9 cellular contexts compared by ENCODE assay signal in the genomic region with DNA sequence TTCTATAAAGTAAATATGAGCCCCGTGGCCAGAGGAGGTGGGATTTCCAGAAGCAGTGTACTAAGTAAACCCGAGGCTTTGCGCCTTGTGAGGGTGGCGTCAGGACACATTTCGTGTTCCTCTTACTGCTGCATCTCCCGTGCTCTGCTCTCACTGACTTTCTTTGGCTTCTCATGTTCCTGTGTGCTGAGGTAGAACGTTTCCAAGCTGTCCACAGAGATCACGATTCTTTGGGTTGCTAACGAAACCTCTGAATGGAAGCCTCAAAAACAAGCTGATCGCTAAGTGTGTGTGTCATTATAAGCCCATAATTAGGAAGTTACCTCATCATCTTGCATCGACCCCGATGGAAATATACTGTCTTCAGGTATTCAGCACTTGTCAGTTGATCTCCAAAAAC.
A peak's percentile ranks its signal among the peaks of the same experiment; 100 is the strongest.
DNase-seq lines count a peak whose midpoint lies in the region; ATAC-seq and TF ChIP-seq lines count a peak whose summit lies in the region.
"Had no signal": no experiment of that assay in that cellular context is flagged by ENCODE, and none has a peak within 500 bp of the region (broad histone marks: within the 10 kb centered on the region; RNA-seq: fewer than 3 reads in every experiment).

No MANE protein-coding gene starts in this region.

- POLR2A ChIA-PET in WTC11 (lab: Charles Lee) (no interaction called here), PC-9 (lab: Charles Lee; ENCODE audit: unreplicated experiment) (interaction anchor here (0.7 kb wide), 1 partner anchor 1142 kb away, joined by 6 read pairs; no protein-coding TSS in a partner anchor)

- peaks cover 97% of the 10 kb centered on the region for H3K4me1 ChIP-seq in left ventricle myocardium inferior
- H3K4me1 ChIP-seq in thymus (ENCODE audit: control insufficient read depth, insufficient read depth, low read length), result peaks cover 70% of the 10 kb centered on the region
- no peaks in the 10 kb centered on the region for H3K4me1 ChIP-seq in PC-9 (replicated peaks; ENCODE audit: insufficient read depth)

- no peak overlapping the region for H3K4me3 ChIP-seq in left ventricle myocardium inferior
- peak overlapping the region; percentile 27 for H3K4me3 ChIP-seq in thymus (ENCODE audit: low read length)
- H3K4me3 ChIP-seq in PC-9, result no peak overlapping the region

- no peak for TF ChIP-seq CTCF in WTC11 (IDR thresholded peaks at IDR 0.05)
- TF ChIP-seq CTCF in left ventricle myocardium inferior (IDR thresholded peaks at IDR 0.05; ENCODE audit: borderline replicate concordance), result no peak
- no peak for TF ChIP-seq CTCF in PC-9 (conservative IDR thresholded peaks at IDR 0.05)

- intact Hi-C loops in Right ventricle myocardium superior (cut with DNase I), result no loop called here
- intact Hi-C loops in left cardiac atrium (cut with DNase I), result no loop called here
- intact Hi-C loops in left ventricle myocardium inferior (cut with micrococcal nuclease), result no loop called here
- intact Hi-C loops in PC-9 (cut with micrococcal nuclease; ENCODE audit: unreplicated experiment), result no loop called here

- no peaks in the 10 kb centered on the region for H4K20me1 ChIP-seq in PC-9 (ENCODE audit: insufficient read depth)

- no TSS peak for BruUV-seq in PC-9 (replicated peaks; lab: Mats Ljungman, UMichigan)

- CTCF ChIA-PET in WTC11 (lab: Charles Lee), result no interaction called here
- CTCF ChIA-PET in PC-9 (lab: Charles Lee), result no interaction called here

- H3K79me2 ChIP-seq in PC-9 (ENCODE audit: low read depth), result no peaks in the 10 kb centered on the region

- H3K36me3 ChIP-seq in left ventricle myocardium inferior, result no peaks in the 10 kb centered on the region
- no peaks in the 10 kb centered on the region for H3K36me3 ChIP-seq in thymus (ENCODE audit: control insufficient read depth, insufficient read depth)
- H3K36me3 ChIP-seq in PC-9 (ENCODE audit: low read depth), result no peaks in the 10 kb centered on the region

- H3K4me2 ChIP-seq in PC-9, result no peak overlapping the region

- peak; percentile 25 for ATAC-seq in Right ventricle myocardium superior (ENCODE audit: poor library complexity)
- no peak for ATAC-seq in left cardiac atrium
- no peak for ATAC-seq in WTC11
- ATAC-seq in HG03095 (IDR thresholded peaks at IDR 0.05; ENCODE audit: unreplicated experiment), result no peak

- H3K9me3 Mint-ChIP-seq in WTC11, result no peaks in the 10 kb centered on the region

- no peaks in the 10 kb centered on the region for H3K27me3 Mint-ChIP-seq in WTC11 (ENCODE audit: low read depth)

- H3K27ac Mint-ChIP-seq in WTC11, result 0 out of 2 replicates have a peak overlapping the region, but pooled peaks have one; percentile 31

- H3K9me3 ChIP-seq in left ventricle myocardium inferior (replicated peaks) (no peaks in the 10 kb centered on the region), thymus (ENCODE audit: control insufficient read depth) (no peaks in the 10 kb centered on the region), PC-9 (ENCODE audit: insufficient read depth, low read depth) (no peaks in the 10 kb centered on the region)

- DNase-seq in Right ventricle myocardium superior (no peak), left cardiac atrium (no peak), WTC11 (ENCODE audit: low spot score) (no peak), left ventricle myocardium inferior (no peak), PC-9 (no peak), NCI-H146 (lab: John Stamatoyannopoulos, UW) (no peak)
- DNase-seq: NCI-H2029 treated with DMSO at 0.1 percent for 48 hours had no signal

- H3K9me2 ChIP-seq in PC-9 (ENCODE audit: insufficient read depth), result no peaks in the 10 kb centered on the region

- H2AFZ ChIP-seq in PC-9, result no peak overlapping the region

- H3K4me1 Mint-ChIP-seq in WTC11, result peaks cover 74% of the 10 kb centered on the region

- H3F3A ChIP-seq in PC-9 (ENCODE audit: insufficient read depth, low read depth), result no peaks in the 10 kb centered on the region

- no peak overlapping the region for H3K4me3 Mint-ChIP-seq in WTC11

- H3K27ac ChIP-seq in left ventricle myocardium inferior (replicated peaks), result peak overlapping the region; percentile 78
- H3K27ac ChIP-seq in thymus (ENCODE audit: low read depth), result peak overlapping the region; percentile 92
- no peak overlapping the region for H3K27ac ChIP-seq in PC-9

- WGBS in thymus, result 80% methylated on average over 12 of the region's 12 CpGs

- H3K27me3 ChIP-seq in left ventricle myocardium inferior (ENCODE audit: low read depth) (no peaks in the 10 kb centered on the region), thymus (ENCODE audit: control insufficient read depth, insufficient read depth) (no peaks in the 10 kb centered on the region), PC-9 (ENCODE audit: insufficient read depth, low read depth) (peaks cover 31% of the 10 kb centered on the region)

- H3K36me3 Mint-ChIP-seq in WTC11, result no peaks in the 10 kb centered on the region

TF ChIP-seq in WTC11, 78 proteins besides CTCF, POLR2A, EP300 and RAD21:
- TF ChIP-seq ESRRA (CRISPR knock-in tag; IDR thresholded peaks at IDR 0.05; ENCODE audit: borderline replicate concordance) (no peak), NFYB (CRISPR knock-in tag; conservative IDR thresholded peaks at IDR 0.05; ENCODE audit: low read depth) (no peak), MYBL2 (CRISPR knock-in tag; IDR thresholded peaks at IDR 0.05) (no peak)
- TF ChIP-seq, protein P1, sequence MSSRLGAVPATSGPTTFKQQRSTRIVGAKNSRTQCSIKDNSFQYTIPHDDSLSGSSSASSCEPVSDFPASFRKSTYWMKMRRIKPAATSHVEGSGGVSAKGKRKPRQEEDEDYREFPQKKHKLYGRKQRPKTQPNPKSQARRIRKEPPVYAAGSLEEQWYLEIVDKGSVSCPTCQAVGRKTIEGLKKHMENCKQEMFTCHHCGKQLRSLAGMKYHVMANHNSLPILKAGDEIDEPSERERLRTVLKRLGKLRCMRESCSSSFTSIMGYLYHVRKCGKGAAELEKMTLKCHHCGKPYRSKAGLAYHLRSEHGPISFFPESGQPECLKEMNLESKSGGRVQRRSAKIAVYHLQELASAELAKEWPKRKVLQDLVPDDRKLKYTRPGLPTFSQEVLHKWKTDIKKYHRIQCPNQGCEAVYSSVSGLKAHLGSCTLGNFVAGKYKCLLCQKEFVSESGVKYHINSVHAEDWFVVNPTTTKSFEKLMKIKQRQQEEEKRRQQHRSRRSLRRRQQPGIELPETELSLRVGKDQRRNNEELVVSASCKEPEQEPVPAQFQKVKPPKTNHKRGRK (CRISPR knock-in tag; IDR thresholded peaks at IDR 0.05; ENCODE audit: borderline replicate concordance), result no peak
